In the genomic region with DNA sequence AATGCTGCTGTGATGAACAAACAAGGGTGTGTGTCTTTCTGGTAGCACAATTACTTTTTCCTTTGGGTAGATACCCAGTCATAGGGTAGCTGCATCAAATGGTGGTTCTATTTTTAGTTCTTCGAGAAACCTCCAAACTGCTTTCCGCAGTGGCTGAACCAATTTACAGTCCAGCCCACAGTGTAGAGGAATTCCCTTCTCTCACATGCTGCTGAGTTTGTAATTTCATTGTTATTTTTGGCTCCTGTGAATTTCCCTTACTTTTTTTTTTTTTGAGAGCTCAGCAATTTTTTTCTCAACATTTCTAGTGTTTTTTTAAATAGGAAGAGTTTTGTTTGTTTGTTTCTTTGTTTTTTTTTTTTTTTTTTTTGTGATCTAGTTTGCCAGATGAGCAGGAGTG, we compare ENCODE assay signal across 16 cellular contexts. TPM values are rescaled to one million over a fixed set of nuclear protein-coding genes. Genes with fewer than 3 reads are reported as not detected.
"Had no signal": no experiment of that assay in that cellular context is flagged by ENCODE, and none has a peak within 500 bp of the region (broad histone marks: within the 10 kb centered on the region; RNA-seq: fewer than 3 reads in every experiment).

No MANE protein-coding gene starts in this region.

- H3K27me3 ChIP-seq: adrenal gland, foreskin keratinocyte had no signal

- H3K4me1 Mint-ChIP-seq: endodermal cell, immature natural killer cell, memory B cell had no signal

- H3K4me3 ChIP-seq: adrenal gland, coronary artery, thoracic aorta had no signal

- H3K36me3 ChIP-seq: adrenal gland, thoracic aorta had no signal

- DNase-seq: activated naive CD4-positive, alpha-beta T cell; activated T-cell treated with anti-CD3 and anti-CD28 coated beads, Interleukin-2, amount 50 U/mL, for 48 hours; adrenal gland; endodermal cell; foreskin keratinocyte; immature natural killer cell; stimulated activated CD4-positive, alpha-beta T cell treated with anti-CD3 and anti-CD28 coated beads, Interleukin-2, amount 100 ng/mL, for 24 hours had no signal

- H3K4me3 Mint-ChIP-seq: endodermal cell; immature natural killer cell; memory B cell; stimulated activated naive CD8-positive, alpha-beta T cell treated with anti-CD3 and anti-CD28 coated beads, Interleukin-15, Interleukin-2, amounts not matched to agents 100 ng/mL and 50 ng/mL, for 24 hours had no signal

- H3K27me3 Mint-ChIP-seq: memory B cell; stimulated activated naive CD8-positive, alpha-beta T cell treated with anti-CD3 and anti-CD28 coated beads, Interleukin-15, Interleukin-2, amounts not matched to agents 100 ng/mL and 50 ng/mL, for 24 hours had no signal

- H3K27ac Mint-ChIP-seq: endodermal cell; immature natural killer cell; memory B cell; stimulated activated naive CD8-positive, alpha-beta T cell treated with anti-CD3 and anti-CD28 coated beads, Interleukin-15, Interleukin-2, amounts not matched to agents 100 ng/mL and 50 ng/mL, for 24 hours had no signal

- H3K27ac ChIP-seq: adrenal gland, coronary artery, foreskin keratinocyte, thoracic aorta had no signal

- ATAC-seq: esophagus mucosa, foreskin keratinocyte, left lobe of liver, sciatic nerve had no signal

- H3K9me3 ChIP-seq: adrenal gland, thoracic aorta had no signal

- H3K9me3 Mint-ChIP-seq: memory B cell; stimulated activated naive CD8-positive, alpha-beta T cell treated with anti-CD3 and anti-CD28 coated beads, Interleukin-15, Interleukin-2, amounts not matched to agents 100 ng/mL and 50 ng/mL, for 24 hours had no signal

- H3K4me1 ChIP-seq: adrenal gland, foreskin keratinocyte had no signal

RNA-seq across cellular contexts. Expression of a gene that starts 37.5 kb away (rescaled TPM):
- total RNA-seq: endodermal cell, esophagus mucosa, foreskin keratinocyte, osteoblast, pulmonary artery endothelial cell had no signal
